ENCODE assay signal across 14 cellular contexts in the genomic region with DNA sequence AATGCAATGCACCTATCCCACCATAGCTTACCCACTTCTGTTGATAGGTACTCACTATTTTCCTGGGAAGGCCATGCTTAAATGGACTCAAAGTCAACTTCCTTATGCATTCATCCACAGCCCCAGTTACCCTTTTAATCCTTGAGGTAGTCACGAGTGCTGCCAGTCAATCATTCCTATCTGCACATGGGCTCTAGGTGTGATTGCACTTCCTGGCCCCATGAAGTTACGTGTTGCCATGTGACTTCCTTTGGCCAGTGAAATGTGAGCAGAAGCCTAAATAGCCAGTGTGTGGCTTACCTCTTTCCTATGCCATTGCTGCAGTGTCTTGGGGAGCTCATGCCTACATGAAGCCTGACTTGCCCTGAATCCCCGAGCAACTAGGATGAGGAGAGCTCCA. TPM values are rescaled to one million over a fixed set of nuclear protein-coding genes. Genes with fewer than 3 reads are reported as not detected.
DNase-seq lines count a peak whose midpoint lies in the region; ATAC-seq, FAIRE-seq and TF ChIP-seq lines count a peak whose summit lies in the region.
"Had no signal": no experiment of that assay in that cellular context is flagged by ENCODE, and none has a peak within 500 bp of the region (broad histone marks: within the 10 kb centered on the region; RNA-seq: fewer than 3 reads in every experiment).

No MANE protein-coding gene starts in this region.

- TF ChIP-seq RAD21 in K562 (CRISPR knock-in tag; conservative IDR thresholded peaks at IDR 0.05 in 1 of 2, IDR thresholded peaks at IDR 0.05 in 1 of 2), result no peak

- TF ChIP-seq CTCF in left ventricle myocardium inferior (IDR thresholded peaks at IDR 0.05; ENCODE audit: borderline replicate concordance) (no peak), heart right ventricle (IDR thresholded peaks at IDR 0.05) (no peak), K562 (IDR thresholded peaks at IDR 0.05 in 2 of 3, conservative IDR thresholded peaks at IDR 0.05 in 1 of 3; ENCODE audit: insufficient read depth in 2 of 3, low read depth in 1 of 3, low read length in 3 of 3) (no peak)

- POLR2A ChIA-PET in K562 (lab: Yijun Ruan, JAX), result interaction anchor here (0.6 kb wide), 1 partner anchor 1259 kb away, joined by 4 read pairs; no protein-coding TSS in a partner anchor

- H3K79me2 ChIP-seq in K562 (ENCODE audit: control insufficient read depth, insufficient read depth, low read length), result no peaks in the 10 kb centered on the region

- TF ChIP-seq EP300 in K562 (IDR thresholded peaks at IDR 0.05; ENCODE audit: low read length), result no peak

- no peaks in the 10 kb centered on the region for H3K27me3 ChIP-seq in left ventricle myocardium inferior (ENCODE audit: low read depth)
- no peaks in the 10 kb centered on the region for H3K27me3 ChIP-seq in heart right ventricle
- peaks cover 2 to 11% of the 10 kb centered on the region in 2 experiments; a peak in 3 of 5 replicates for H3K27me3 ChIP-seq in K562 (ENCODE audit: control insufficient read depth in 2 of 2, insufficient read depth in 2 of 2, low read length in 2 of 2)
- H3K27me3 ChIP-seq: Peyer's patch had no signal

- no peak overlapping the region for H3K4me3 ChIP-seq in left ventricle myocardium inferior
- H3K4me3 ChIP-seq in heart right ventricle, result no peak overlapping the region
- no peak overlapping the region for H3K4me3 ChIP-seq in K562
- H3K4me3 ChIP-seq: mucosa of descending colon, Peyer's patch had no signal

- no peak for TF ChIP-seq POLR2A in K562 (conservative IDR thresholded peaks at IDR 0.05)
- TF ChIP-seq POLR2A in erythroblast (IDR thresholded peaks at IDR 0.05; ENCODE audit: low read length), result no peak

- no peaks in the 10 kb centered on the region for H3K9me3 ChIP-seq in left ventricle myocardium inferior (replicated peaks)
- no peaks in the 10 kb centered on the region for H3K9me3 ChIP-seq in heart right ventricle
- H3K9me3 ChIP-seq in K562 (replicated peaks; ENCODE audit: control insufficient read depth, insufficient read depth, low read depth, low read length), result no peaks in the 10 kb centered on the region
- H3K9me3 ChIP-seq: mucosa of descending colon, Peyer's patch had no signal

- no peaks in the 10 kb centered on the region for H3K9me1 ChIP-seq in K562 (ENCODE audit: control insufficient read depth, insufficient read depth, low read length)

- ATAC-seq in heart right ventricle (no peak), K562 (peak; percentile 20; the same call in 2 of the 3 replicates), HG02852 (IDR thresholded peaks at IDR 0.05; ENCODE audit: unreplicated experiment) (no peak), GM18858 (IDR thresholded peaks at IDR 0.05; ENCODE audit: unreplicated experiment) (no peak)

- in situ Hi-C loops in K562 (cut with MboI), result no loop called here

- WGBS in heart right ventricle, 2 donors, result 74 to 93% methylated on average over 3 of the region's 3 CpGs
- WGBS in K562 (ENCODE audit: insufficient coverage, low coverage, missing lambda C conversion rate), result 10% methylated on average over 3 of the region's 3 CpGs

- FAIRE-seq in K562 (lab: Jason Lieb, UNC), result no peak
- FAIRE-seq in urothelium cell line (lab: Jason Lieb, UNC), result peak; percentile 53
- FAIRE-seq: GM12891 had no signal

- CTCF ChIA-PET in K562 (lab: Yijun Ruan, JAX; ENCODE audit: low intra/inter-chr PET ratio), result interaction anchor here (4.5 kb wide), 1 partner anchor 114 kb away, joined by 57 read pairs; no protein-coding TSS in a partner anchor

- H3K4me1 ChIP-seq in left ventricle myocardium inferior, result peaks cover 41% of the 10 kb centered on the region
- H3K4me1 ChIP-seq in heart right ventricle, result peaks cover 2 to 37% (median 11%) of the 10 kb centered on the region in 9 donors
- peaks cover 7 to 14% of the 10 kb centered on the region in 2 experiments for H3K4me1 ChIP-seq in K562 (replicated peaks in 1 of 2; ENCODE audit: control insufficient read depth in 2 of 2, insufficient read depth in 2 of 2, low read length in 2 of 2)
- H3K4me1 ChIP-seq: Peyer's patch had no signal

- DNase-seq in left ventricle myocardium inferior, result no peak
- no peak for DNase-seq in heart right ventricle
- DNase-seq in K562 (ENCODE audit: extremely low read depth in 1 of 4, low spot score in 3 of 4), result no peak
- DNase-seq in mesenteric fat pad (ENCODE audit: low spot score), result peak; percentile 11
- DNase-seq in urothelium cell line (ENCODE audit: low spot score), result no peak
- no peak for DNase-seq in erythroblast (lab: John Stamatoyannopoulos, UW)
- DNase-seq: NCI-H2081 treated with DMSO at 0.1 percent for 48 hours, NCI-H526 treated with DMSO at 0.1 percent for 48 hours, T-helper 1 cell had no signal

- H3K4me2 ChIP-seq in K562 (ENCODE audit: insufficient read depth, low read length), result peak overlapping the region; percentile 5; the same call in 1 of the 2 replicates

- H4K20me1 ChIP-seq in K562 (replicated peaks; ENCODE audit: control insufficient read depth, insufficient read depth, low read length), result peaks cover 4% of the 10 kb centered on the region; the same call in 1 of the 2 replicates

- H3K27ac ChIP-seq in left ventricle myocardium inferior (replicated peaks) (peak overlapping the region; percentile 73), heart right ventricle (peak overlapping the region in 5 of 10 donors; percentile 9 to 81 (median 15)), K562 (ENCODE audit: extremely low read depth, low read depth, low read length) (no peak overlapping the region)

- H3K36me3 ChIP-seq in left ventricle myocardium inferior (no peaks in the 10 kb centered on the region), heart right ventricle (no peaks in the 10 kb centered on the region), K562 (ENCODE audit: control insufficient read depth, insufficient read depth, low read length) (no peaks in the 10 kb centered on the region)
- H3K36me3 ChIP-seq: Peyer's patch had no signal

- BruUV-seq in K562 (replicated peaks; lab: Mats Ljungman, UMichigan), result no TSS peak

- peak overlapping the region; percentile 46 for H2AFZ ChIP-seq in K562 (ENCODE audit: low read depth, low read length)

- H3K9ac ChIP-seq in K562 (ENCODE audit: insufficient read depth in 1 of 2, low read depth in 2 of 2, low read length in 2 of 2), result no peak overlapping the region

- intact Hi-C loops in left ventricle myocardium inferior (cut with micrococcal nuclease), result loop anchor here (5.0 kb wide), 1 partner anchor 112 kb away; no protein-coding TSS in a partner anchor
- intact Hi-C loops in heart right ventricle (cut with DNase I), result loop anchor here in 7 of 10 donors (5.0 kb wide), 3 partner anchors 107 to 117 kb away; no protein-coding TSS in a partner anchor
- intact Hi-C loops in K562 (cut with micrococcal nuclease), result loop anchor here (5.0 kb wide), 2 partner anchors 97 to 197 kb away; no protein-coding TSS in a partner anchor

RNA-seq across cellular contexts. Expression of a gene that starts 23.5 kb away (rescaled TPM):
- total RNA-seq in left ventricle myocardium inferior, result 0.05 TPM
- total RNA-seq in heart right ventricle, result 1 to 10 TPM in 1 of 10 donors, under 1 TPM in 6, not detected in 3; 0.07 to 1.2 (median 0.18) TPM
- 1 to 10 TPM in 1 of 2 donors, under 1 TPM in 1; 0.73 to 1.0 TPM for polyA plus RNA-seq in heart right ventricle
- 0.16 TPM in 1 of 2 replicates, not detected in the other for total RNA-seq in K562 (2011; cell fraction: chromatin; rRNA removed; ENCODE audit: low replicate concordance)
- total RNA-seq in K562 (2011; cell fraction: nucleolus; rRNA removed), result 0.13 and 0.17 TPM in 2 replicates
- 0.15 and 0.31 TPM in 2 replicates for total RNA-seq in K562 (2011; cell fraction: nucleoplasm; rRNA removed)
- total RNA-seq in K562 (2014; rRNA removed), result 0.65 and 0.68 TPM in 2 replicates
- total RNA-seq in K562 (2014; rRNA removed; fragmentation: Illumina TruSeq; extraction: Trizol), result 0.80 and 0.83 TPM in 2 replicates
- total RNA-seq in K562 (2015; rRNA removed; fragmentation: Illumina TruSeq; extraction: Trizol), result 0.18 and 0.30 TPM in 2 replicates
- 0.27 and 0.31 TPM in 2 replicates for total RNA-seq in K562 (2021)
- polyA plus RNA-seq in K562 (2011; rRNA removed), result 1.6 and 1.8 TPM in 2 replicates
- polyA plus RNA-seq in K562 (2011; cell fraction: cytosol; rRNA removed), result 0.97 and 1.1 TPM in 2 replicates
- 0.20 and 0.35 TPM in 2 replicates for polyA plus RNA-seq in K562 (2011; cell fraction: nucleus; rRNA removed)
- polyA plus RNA-seq in K562 (2012), result 0.54 and 1.1 TPM in 2 replicates
- 3.2 and 3.4 TPM in 2 replicates for polyA plus RNA-seq in K562 (2014; fragmentation: Illumina TruSeq; extraction: Trizol)
- polyA plus RNA-seq in K562 (2014; fragmentation: Nextera tagmentation; extraction: Ambion mirVana), result under 1 TPM in 1 of 2 experiments, not detected in 1; 0.03 TPM
- polyA plus RNA-seq in K562 (2014; rRNA removed), result 0.37 and 0.43 TPM in 2 replicates
- 3.2 and 4.7 TPM in 2 replicates for polyA minus RNA-seq in K562 (2011; rRNA and poly(A)+ RNA removed)
- 0.64 and 0.67 TPM in 2 replicates for polyA minus RNA-seq in K562 (2011; cell fraction: cytosol; rRNA and poly(A)+ RNA removed)
- under 0.01 and 0.11 TPM in 2 replicates for polyA minus RNA-seq in K562 (2011; cell fraction: nucleus; rRNA and poly(A)+ RNA removed)
- 0.22 TPM for total RNA-seq in mesenteric fat pad

RNA-seq across cellular contexts. Expression of a gene that starts 43.4 kb away (rescaled TPM):
- total RNA-seq in left ventricle myocardium inferior, result 47.5 TPM
- total RNA-seq in heart right ventricle, result 10 to 100 TPM; 32.0 to 59.0 (median 49.0) TPM
- polyA plus RNA-seq in heart right ventricle, result 10 to 100 TPM; 19.3 to 22.4 TPM
- total RNA-seq in K562 (2011; cell fraction: chromatin; rRNA removed; ENCODE audit: low replicate concordance), result 4.0 and 6.3 TPM in 2 replicates
- 4.8 and 4.9 TPM in 2 replicates for total RNA-seq in K562 (2011; cell fraction: nucleolus; rRNA removed)
- 4.4 and 6.7 TPM in 2 replicates for total RNA-seq in K562 (2011; cell fraction: nucleoplasm; rRNA removed)
- total RNA-seq in K562 (2014; rRNA removed), result 3.6 and 4.9 TPM in 2 replicates
- 3.9 and 4.0 TPM in 2 replicates for total RNA-seq in K562 (2014; rRNA removed; fragmentation: Illumina TruSeq; extraction: Trizol)
- 5.5 and 5.7 TPM in 2 replicates for total RNA-seq in K562 (2015; rRNA removed; fragmentation: Illumina TruSeq; extraction: Trizol)
- 11.0 and 11.5 TPM in 2 replicates for total RNA-seq in K562 (2021)
- 4.6 and 5.0 TPM in 2 replicates for polyA plus RNA-seq in K562 (2011; rRNA removed)
- 4.7 and 8.4 TPM in 2 replicates for polyA plus RNA-seq in K562 (2011; cell fraction: cytosol; rRNA removed)
- polyA plus RNA-seq in K562 (2011; cell fraction: nucleus; rRNA removed), result 3.1 and 5.6 TPM in 2 replicates
- 6.8 and 12.0 TPM in 2 replicates for polyA plus RNA-seq in K562 (2012)
- polyA plus RNA-seq in K562 (2014; fragmentation: Illumina TruSeq; extraction: Trizol), result 7.0 and 7.6 TPM in 2 replicates
- under 1 TPM; 0.84 to 0.86 TPM for polyA plus RNA-seq in K562 (2014; fragmentation: Nextera tagmentation; extraction: Ambion mirVana)
- 5.1 and 6.0 TPM in 2 replicates for polyA plus RNA-seq in K562 (2014; rRNA removed)
- 3.4 and 4.7 TPM in 2 replicates for polyA minus RNA-seq in K562 (2011; rRNA and poly(A)+ RNA removed)
- 6.1 and 6.4 TPM in 2 replicates for polyA minus RNA-seq in K562 (2011; cell fraction: cytosol; rRNA and poly(A)+ RNA removed)
- 3.0 TPM in 2 replicates for polyA minus RNA-seq in K562 (2011; cell fraction: nucleus; rRNA and poly(A)+ RNA removed)
- 90.8 TPM for total RNA-seq in mesenteric fat pad
